8 cellular contexts compared by ENCODE assay signal in genomic region chr1:33147997-33148314, GRCh38.
DNase-seq lines count a peak whose midpoint lies in the region; ATAC-seq, FAIRE-seq and TF ChIP-seq lines count a peak whose summit lies in the region.

No MANE protein-coding gene starts in this region.

- POLR2A ChIA-PET in AG04449 (lab: Yijun Ruan, JAX), result no interaction called here

- DNase-seq in AG04449 (ENCODE audit: low read depth, low spot score) (no peak), GM12865 (ENCODE audit: low read depth) (peak; percentile 13), RCC 7860 (ENCODE audit: low spot score) (peak; percentile 20), fibroblast of peridontal ligament (ENCODE audit: extremely low read depth) (peak; percentile 59), Ammon's horn (ENCODE audit: low spot score) (no peak)

- CTCF ChIA-PET in AG04449 (lab: Yijun Ruan, JAX), result interaction anchor here (1.1 to 13.7 kb wide), 8 partner anchors 10 to 148 kb away, joined by 3 to 168 read pairs (median 6); partner anchors contain the start of gene TRIM62

- peak; percentile 34 for TF ChIP-seq CTCF in AG04449 (IDR thresholded peaks at IDR 0.05; ENCODE audit: insufficient read depth, low read length, missing control alignments)
- peak; percentile 30 for TF ChIP-seq CTCF in GM12865 (IDR thresholded peaks at IDR 0.05; ENCODE audit: insufficient read depth, low read depth, low read length, missing control alignments)

- no peak for FAIRE-seq in RCC 7860 (lab: Jason Lieb, UNC)

- no peak for ATAC-seq in HG02798 (IDR thresholded peaks at IDR 0.05; ENCODE audit: poor library complexity, unreplicated experiment)
- ATAC-seq in GM21619 (IDR thresholded peaks at IDR 0.05; ENCODE audit: unreplicated experiment), result no peak
- ATAC-seq in HG03442 (IDR thresholded peaks at IDR 0.05; ENCODE audit: unreplicated experiment), result no peak

- H3K4me3 ChIP-seq in AG04449 (ENCODE audit: low read depth, low read length) (no peak overlapping the region), GM12865 (ENCODE audit: low read depth, low read length) (no peak overlapping the region)

Comparison
In these comparisons a context has a peak if more than half of its experiments do, and no peak if none do; other contexts are left out.
1. DNase-seq: peak in GM12865 (single experiment), RCC 7860 (single experiment) and fibroblast of peridontal ligament (single experiment); none in AG04449 (single experiment) and Ammon's horn (single experiment).